13 cellular contexts compared by ENCODE assay signal in genomic region chr19:33520048-33520643, GRCh38. TPM values are rescaled to one million over a fixed set of nuclear protein-coding genes. Genes with fewer than 3 reads are reported as not detected.
DNase-seq lines count a peak whose midpoint lies in the region; ATAC-seq, FAIRE-seq and TF ChIP-seq lines count a peak whose summit lies in the region.
"Had no signal": no experiment of that assay in that cellular context is flagged by ENCODE, and none has a peak within 500 bp of the region (broad histone marks: within the 10 kb centered on the region; RNA-seq: fewer than 3 reads in every experiment).

No MANE protein-coding gene starts in this region.

- H3K4me1 Mint-ChIP-seq in GM23338 = peaks cover 48% of the 10 kb centered on the region
- H3K4me1 Mint-ChIP-seq in activated naive CD8-positive, alpha-beta T cell treated with anti-CD3 and anti-CD28 coated beads, Interleukin-2, amount 10 ng/mL, durations not matched to agents 7 days and 5 days = peaks cover 22% of the 10 kb centered on the region

- H3K27me3 ChIP-seq in GM23338 (ENCODE audit: insufficient read depth) (no peaks in the 10 kb centered on the region), HepG2 (ENCODE audit: control insufficient read depth in 1 of 2, insufficient read depth in 2 of 2, low read length in 2 of 2) (peaks cover 6 to 23% of the 10 kb centered on the region in 2 experiments; a peak in 3 of 5 replicates)

- H3K4me1 ChIP-seq in A549 = peaks cover 7% of the 10 kb centered on the region
- 0 out of 2 replicates have a peak, but pooled peaks cover 18% of the 10 kb centered on the region for H3K4me1 ChIP-seq in GM23338 (ENCODE audit: insufficient read depth)
- H3K4me1 ChIP-seq in HepG2 (ENCODE audit: insufficient read depth, low read length) = peaks cover 45% of the 10 kb centered on the region

- TF ChIP-seq CTCF in A549 (IDR thresholded peaks at IDR 0.05) = no peak
- TF ChIP-seq CTCF in GM23338 (conservative IDR thresholded peaks at IDR 0.05; ENCODE audit: low read depth in 2 of 2) = no peak
- TF ChIP-seq CTCF in HepG2 (CRISPR knock-in tag; IDR thresholded peaks at IDR 0.05) = no peak

- in situ Hi-C loops in HepG2 (cut with HindIII; ENCODE audit: extremely low pct_ligation_motif_present, low pct_unique_long_range_greater_than_20kb) (no loop called here), ACHN (cut with HindIII; ENCODE audit: low pct_ligation_motif_present, low pct_unique_long_range_greater_than_20kb, low sequenced_read_pairs) (no loop called here)

- H3K36me3 Mint-ChIP-seq in GM23338 (ENCODE audit: low read depth) = no peaks in the 10 kb centered on the region
- no peaks in the 10 kb centered on the region for H3K36me3 Mint-ChIP-seq in activated naive CD8-positive, alpha-beta T cell treated with anti-CD3 and anti-CD28 coated beads, Interleukin-2, amount 10 ng/mL, durations not matched to agents 7 days and 5 days

- H3K27ac Mint-ChIP-seq in GM23338 = no peak overlapping the region
- no peak overlapping the region for H3K27ac Mint-ChIP-seq in activated naive CD8-positive, alpha-beta T cell treated with anti-CD3 and anti-CD28 coated beads, Interleukin-2, amount 10 ng/mL, durations not matched to agents 7 days and 5 days

- no peaks in the 10 kb centered on the region for H3F3A ChIP-seq in GM23338 (replicated peaks; ENCODE audit: low read depth)

- H3K9me3 ChIP-seq in A549 (no peaks in the 10 kb centered on the region), HepG2 (ENCODE audit: low read length) (no peaks in the 10 kb centered on the region)

- no TSS peak for BruUV-seq in HepG2 (replicated peaks; lab: Mats Ljungman, UMichigan)

- H3K27ac ChIP-seq in A549 (no peak overlapping the region), GM23338 (ENCODE audit: low read depth) (no peak overlapping the region), HepG2 (ENCODE audit: extremely low read length, insufficient read depth, low read length) (peak overlapping the region; percentile 72)
- H3K27ac ChIP-seq: epithelial cell of prostate, parathyroid adenoma, RWPE1, WERI-Rb-1 had no signal

- POLR2A ChIA-PET in A549 (lab: Yijun Ruan, JAX) = interaction anchor here (0.7 to 1.9 kb wide), 4 partner anchors 8 to 343 kb away, joined by 3 to 5 read pairs (median 4); no protein-coding TSS in a partner anchor
- POLR2A ChIA-PET in activated naive CD8-positive, alpha-beta T cell treated with anti-CD3 and anti-CD28 coated beads, Interleukin-2, amount 10 ng/mL, durations not matched to agents 7 days and 5 days (lab: Charles Lee) = no interaction called here
- POLR2A ChIA-PET in HepG2 (lab: Yijun Ruan, JAX) = interaction anchor here (0.8 kb wide), 1 partner anchor 11 kb away, joined by 3 read pairs; no protein-coding TSS in a partner anchor

- H3K4me2 ChIP-seq in A549 (peak overlapping the region; percentile 97), GM23338 (peak overlapping the region; percentile 99), HepG2 (ENCODE audit: low read depth, low read length) (peak overlapping the region; percentile 92)

- no peak for DNase-seq in A549 (ENCODE audit: low read depth in 1 of 2, low spot score in 1 of 2)
- no peak for DNase-seq in GM23338 (ENCODE audit: low spot score)
- DNase-seq in activated naive CD8-positive, alpha-beta T cell treated with anti-CD3 and anti-CD28 coated beads, Interleukin-2, amount 10 ng/mL, durations not matched to agents 7 days and 5 days = no peak
- peak; percentile 42 for DNase-seq in HepG2 (ENCODE audit: low spot score)
- no peak for DNase-seq in ACHN
- DNase-seq in effector CD4-positive, alpha-beta T cell = no peak
- DNase-seq in kidney tubule cell (ENCODE audit: low spot score) = no peak
- no peak for DNase-seq in activated gamma-delta T cell (lab: John Stamatoyannopoulos, UW)
- DNase-seq: NCI-H1694, WERI-Rb-1 had no signal

- H3K36me3 ChIP-seq in GM23338 (ENCODE audit: insufficient read depth) (no peaks in the 10 kb centered on the region), HepG2 (replicated peaks in 1 of 2; ENCODE audit: control insufficient read depth in 1 of 2, insufficient read depth in 2 of 2, low read length in 2 of 2) (no peaks in the 10 kb centered on the region)
- H3K36me3 ChIP-seq: WERI-Rb-1 had no signal

- 68% methylated on average over 4 of the region's 4 CpGs for WGBS in A549 (ENCODE audit: missing lambda C conversion rate)
- 93% methylated on average over 2 of the region's 4 CpGs for WGBS in HepG2 (ENCODE audit: low lambda C conversion rate)

- no peaks in the 10 kb centered on the region for H3K9me2 ChIP-seq in GM23338 (ENCODE audit: insufficient read depth)

- intact Hi-C loops in HepG2 (cut with micrococcal nuclease; ENCODE audit: unreplicated experiment) = no loop called here

- TF ChIP-seq EP300 in A549 (IDR thresholded peaks at IDR 0.05) = no peak
- TF ChIP-seq EP300 in HepG2 (IDR thresholded peaks at IDR 0.05; ENCODE audit: low read depth in 2 of 2, low read length in 2 of 2) = no peak
- TF ChIP-seq EP300 in HepG2 (CRISPR knock-in tag; IDR thresholded peaks at IDR 0.05; ENCODE audit: borderline replicate concordance) = no peak

- H2AFZ ChIP-seq in GM23338 (no peak overlapping the region), HepG2 (ENCODE audit: low read length) (no peak overlapping the region)

- peak overlapping the region; percentile 82; the same call in 1 of the 2 replicates for H3K9ac ChIP-seq in HepG2 (ENCODE audit: insufficient read depth, low read depth, low read length)
- H3K9ac ChIP-seq: parathyroid adenoma had no signal

- H3K27me3 Mint-ChIP-seq in GM23338 (ENCODE audit: insufficient read depth, low read depth, poor library complexity) = peaks cover 23% of the 10 kb centered on the region
- H3K27me3 Mint-ChIP-seq in activated naive CD8-positive, alpha-beta T cell treated with anti-CD3 and anti-CD28 coated beads, Interleukin-2, amount 10 ng/mL, durations not matched to agents 7 days and 5 days = no peaks in the 10 kb centered on the region

- CTCF ChIA-PET in A549 (lab: Yijun Ruan, JAX) = interaction anchor here (0.7 to 2.8 kb wide), 10 partner anchors 9 to 544 kb away, joined by 3 to 10 read pairs (median 4); no protein-coding TSS in a partner anchor
- CTCF ChIA-PET in HepG2 (lab: Yijun Ruan, JAX; ENCODE audit: low intra/inter-chr PET ratio, low total read pairs) = no interaction called here

- H3K4me3 ChIP-seq in A549 (no peak overlapping the region), GM23338 (peak overlapping the region; percentile 90; the same call in 1 of the 2 replicates), HepG2 (replicated peaks in 1 of 3; ENCODE audit: insufficient read depth in 1 of 3, low read depth in 2 of 3, low read length in 3 of 3) (peak overlapping the region; percentile 76 to 97 (median 78); a peak in 5 of 6 replicates)

- FAIRE-seq in A549 (lab: Jason Lieb, UNC) (no peak), HepG2 (lab: Jason Lieb, UNC) (peak; percentile 67)

- peak overlapping the region; percentile 82 for H3K4me3 Mint-ChIP-seq in GM23338
- H3K4me3 Mint-ChIP-seq in activated naive CD8-positive, alpha-beta T cell treated with anti-CD3 and anti-CD28 coated beads, Interleukin-2, amount 10 ng/mL, durations not matched to agents 7 days and 5 days = peak overlapping the region; percentile 82

- ATAC-seq in A549 (no peak), GM23338 (no peak), HepG2 (peak; percentile 4; the same call in 1 of the 3 replicates)
- ATAC-seq in activated naive CD8-positive, alpha-beta T cell treated with anti-CD3 and anti-CD28 coated beads, Interleukin-2, amount 10 ng/mL, durations not matched to agents 7 days and 5 days (ENCODE audit: low read depth) = no peak

- no peaks in the 10 kb centered on the region; the same call in 1 of the 2 replicates for H4K20me1 ChIP-seq in GM23338 (replicated peaks; ENCODE audit: insufficient read depth)
- H4K20me1 ChIP-seq in HepG2 (ENCODE audit: insufficient read depth, low read length) = peaks cover 3% of the 10 kb centered on the region; the same call in 1 of the 2 replicates

- H3K79me2 ChIP-seq in GM23338 (replicated peaks; ENCODE audit: insufficient read depth) = peaks cover 56% of the 10 kb centered on the region
- peaks cover 34% of the 10 kb centered on the region for H3K79me2 ChIP-seq in HepG2 (ENCODE audit: insufficient read depth, low read length)
- H3K79me2 ChIP-seq: parathyroid adenoma had no signal

- TF ChIP-seq RAD21 in A549 (conservative IDR thresholded peaks at IDR 0.05 in 1 of 2, IDR thresholded peaks at IDR 0.05 in 1 of 2) = no peak
- TF ChIP-seq RAD21 in HepG2 (CRISPR knock-in tag; IDR thresholded peaks at IDR 0.05) = no peak

- no peak for TF ChIP-seq POLR2A in A549 (IDR thresholded peaks at IDR 0.05; ENCODE audit: low read length)
- TF ChIP-seq POLR2A in HepG2 (IDR thresholded peaks at IDR 0.05; ENCODE audit: insufficient read depth in 1 of 2, low read depth in 2 of 2, low read length in 2 of 2) = no peak

- H3K9me3 Mint-ChIP-seq in GM23338 = no peaks in the 10 kb centered on the region
- H3K9me3 Mint-ChIP-seq in activated naive CD8-positive, alpha-beta T cell treated with anti-CD3 and anti-CD28 coated beads, Interleukin-2, amount 10 ng/mL, durations not matched to agents 7 days and 5 days = no peaks in the 10 kb centered on the region

RNA-seq across cellular contexts. Expression of gene PEPD, which starts 1.4 kb away (rescaled TPM):
- polyA plus RNA-seq in A549 (2011; rRNA removed) = 85.5 and 99.5 TPM in 2 replicates
- polyA plus RNA-seq in A549 (2012; cell fraction: cytosol; rRNA removed) = 169 and 214 TPM in 2 replicates
- polyA plus RNA-seq in A549 (2012; cell fraction: nucleus; rRNA removed) = 201 and 265 TPM in 2 replicates
- polyA plus RNA-seq in A549 (2017; fragmentation: RNase III; extraction: RNeasy Plus Mini Kit Qiagen cat#74134 plus additional on column Dnase treatment) = 85.3 to 100 TPM (median 95.5 TPM) in 3 replicates
- polyA minus RNA-seq in A549 (2011; rRNA and poly(A)+ RNA removed) = 85.7 and 95.8 TPM in 2 replicates
- 89.2 and 95.5 TPM in 2 replicates for total RNA-seq in GM23338 (2014; rRNA removed; shearing (Covaris generic))
- polyA plus RNA-seq in GM23338 (2016; fragmentation: Nextera tagmentation; extraction: Ambion mirVana) = 81.7 and 84.7 TPM in 2 replicates
- total RNA-seq in activated naive CD8-positive, alpha-beta T cell treated with anti-CD3 and anti-CD28 coated beads, Interleukin-2, amount 10 ng/mL, durations not matched to agents 7 days and 5 days = 10 to 100 TPM; 23.5 to 26.2 TPM
- total RNA-seq in HepG2 (2016; rRNA removed; fragmentation: Illumina TruSeq; extraction: Trizol) = 75.1 and 81.0 TPM in 2 replicates
- 12.2 and 14.5 TPM in 2 replicates for total RNA-seq in HepG2 (2016; cell fraction: cytosol; rRNA removed; fragmentation: Illumina TruSeq; extraction: Trizol; ENCODE audit: low read depth)
- total RNA-seq in HepG2 (2016; cell fraction: insoluble cytoplasmic fraction; rRNA removed; fragmentation: Illumina TruSeq; extraction: Trizol) = 76.9 and 79.4 TPM in 2 replicates
- total RNA-seq in HepG2 (2016; cell fraction: membrane; rRNA removed; fragmentation: Illumina TruSeq; extraction: Trizol) = 29.4 and 31.9 TPM in 2 replicates
- 35.5 and 39.2 TPM in 2 replicates for total RNA-seq in HepG2 (2016; cell fraction: nucleus; rRNA removed; fragmentation: Illumina TruSeq; extraction: Trizol)
- polyA plus RNA-seq in HepG2 (2011; rRNA removed) = 60.7 and 63.7 TPM in 2 replicates
- polyA plus RNA-seq in HepG2 (2011; cell fraction: cytosol; rRNA removed) = 56.0 and 100 TPM in 2 replicates
- polyA plus RNA-seq in HepG2 (2011; cell fraction: nucleus; rRNA removed) = 50.1 and 50.6 TPM in 2 replicates
- 45.4 and 52.9 TPM in 2 replicates for polyA plus RNA-seq in HepG2 (2012)
- polyA plus RNA-seq in HepG2 (2016; cell fraction: cytosol; fragmentation: Illumina TruSeq; extraction: Trizol; ENCODE audit: low read depth) = 14.1 and 18.0 TPM in 2 replicates
- 103 and 110 TPM in 2 replicates for polyA plus RNA-seq in HepG2 (2016; cell fraction: insoluble cytoplasmic fraction; fragmentation: Illumina TruSeq; extraction: Trizol; ENCODE audit: low read depth)
- polyA plus RNA-seq in HepG2 (2016; cell fraction: membrane; fragmentation: Illumina TruSeq; extraction: Trizol; ENCODE audit: low read depth) = 30.2 and 30.4 TPM in 2 replicates
- polyA plus RNA-seq in HepG2 (2016; cell fraction: nucleus; fragmentation: Illumina TruSeq; extraction: Trizol; ENCODE audit: insufficient read depth, low read depth) = 79.7 and 88.3 TPM in 2 replicates
- polyA minus RNA-seq in HepG2 (2011; rRNA and poly(A)+ RNA removed; ENCODE audit: low replicate concordance) = 62.3 and 119 TPM in 2 replicates
- polyA minus RNA-seq in HepG2 (2011; cell fraction: cytosol; rRNA and poly(A)+ RNA removed) = 32.5 and 35.0 TPM in 2 replicates
- 14.2 and 19.1 TPM in 2 replicates for polyA minus RNA-seq in HepG2 (2011; cell fraction: nucleus; rRNA and poly(A)+ RNA removed)
